ENCODE assay signal across 25 cellular contexts in genomic region chr2:173843526-173843925, GRCh38.
"Had no signal": no experiment of that assay in that cellular context is flagged by ENCODE, and none has a peak within 500 bp of the region (broad histone marks: within the 10 kb centered on the region; RNA-seq: fewer than 3 reads in every experiment).

No MANE protein-coding gene starts in this region.

- H3K36me3 Mint-ChIP-seq: mesothelial cell of epicardium; natural killer cell treated with Interleukin-12 subunit alpha and Interleukin-12 subunit beta and Interleukin-15 and Interleukin-18, amount 100 ng/mL, for 72 hours; neural progenitor cell; stimulated activated memory B cell treated with anti-CD40 and anti-IgM and Interleukin-4, amounts not matched to agents 10 μg/mL and 1 μg/mL and 100 μg/mL, for 72 hours had no signal

- H3K9me3 ChIP-seq: left ventricle myocardium inferior, mucosa of descending colon, ovary, right atrium auricular region, right lobe of liver, transverse colon, upper lobe of left lung, vagina had no signal

- H3K27me3 ChIP-seq: neural progenitor cell, ovary, right atrium auricular region, right lobe of liver, transverse colon, upper lobe of left lung, vagina had no signal

- H3K4me1 ChIP-seq: left ventricle myocardium inferior, right atrium auricular region, right lobe of liver, transverse colon, upper lobe of left lung had no signal

- H3K27ac Mint-ChIP-seq: mesothelial cell of epicardium; naive thymus-derived CD4-positive, alpha-beta T cell; natural killer cell treated with Interleukin-12 subunit alpha and Interleukin-12 subunit beta and Interleukin-15 and Interleukin-18, amount 100 ng/mL, for 72 hours; neural progenitor cell; progenitor cell of endocrine pancreas; stimulated activated memory B cell treated with anti-CD40 and anti-IgM and Interleukin-4, amounts not matched to agents 10 μg/mL and 1 μg/mL and 100 μg/mL, for 72 hours; stimulated activated naive CD8-positive, alpha-beta T cell treated with anti-CD3 and anti-CD28 coated beads, Interleukin-15, amount 100 ng/mL, for 72 hours had no signal

- H3K4me1 Mint-ChIP-seq: mesothelial cell of epicardium; stimulated activated memory B cell treated with anti-CD40 and anti-IgM and Interleukin-4, amounts not matched to agents 10 μg/mL and 1 μg/mL and 100 μg/mL, for 72 hours; stimulated activated naive CD8-positive, alpha-beta T cell treated with anti-CD3 and anti-CD28 coated beads, Interleukin-15, amount 100 ng/mL, for 72 hours had no signal

- H3K4me3 Mint-ChIP-seq: mesothelial cell of epicardium; naive thymus-derived CD4-positive, alpha-beta T cell; natural killer cell treated with Interleukin-12 subunit alpha and Interleukin-12 subunit beta and Interleukin-15 and Interleukin-18, amount 100 ng/mL, for 72 hours; neural progenitor cell; stimulated activated memory B cell treated with anti-CD40 and anti-IgM and Interleukin-4, amounts not matched to agents 10 μg/mL and 1 μg/mL and 100 μg/mL, for 72 hours; stimulated activated naive CD8-positive, alpha-beta T cell treated with anti-CD3 and anti-CD28 coated beads, Interleukin-15, amount 100 ng/mL, for 72 hours had no signal

- H3K4me3 ChIP-seq: left ventricle myocardium inferior, lung, mucosa of descending colon, neural progenitor cell, ovary, right atrium auricular region, right lobe of liver, smooth muscle cell, transverse colon, upper lobe of left lung, vagina had no signal

- DNase-seq: islet precursor cell; left ventricle myocardium inferior; mesendoderm; mucosa of descending colon; naive thymus-derived CD4-positive, alpha-beta T cell; ovary; right lobe of liver; stimulated activated CD4-positive, alpha-beta T cell treated with anti-CD3 and anti-CD28 coated beads, Interleukin-1b, Interleukin-23, amount 100 ng/mL, for 48 hours; stimulated activated CD4-positive, alpha-beta T cell treated with anti-CD3 and anti-CD28 coated beads, Interleukin-2, amount 100 ng/mL, for 48 hours; stimulated activated CD4-positive, alpha-beta T cell treated with anti-CD3 and anti-CD28 coated beads, Interleukin-4, amount 100 ng/mL, for 4 hours; stimulated activated CD8-positive, alpha-beta memory T cell treated with anti-CD3 and anti-CD28 coated beads, Interleukin-4, amount 100 ng/mL, for 48 hours; stimulated activated naive CD4-positive, alpha-beta T cell treated with Interleukin-2 at 50 U/mL for 16 hours; stimulated activated naive CD8-positive, alpha-beta T cell treated with anti-CD3 and anti-CD28 coated beads, Interleukin-15, amount 100 ng/mL, for 72 hours; substantia nigra; transverse colon; upper lobe of left lung had no signal

- H3K27ac ChIP-seq: left ventricle myocardium inferior, neural progenitor cell, ovary, right atrium auricular region, right lobe of liver, transverse colon, upper lobe of left lung, vagina had no signal

- H3K36me3 ChIP-seq: left ventricle myocardium inferior, neural progenitor cell, ovary, right atrium auricular region, right lobe of liver, transverse colon, upper lobe of left lung, vagina had no signal

- H3K9me3 Mint-ChIP-seq: natural killer cell treated with Interleukin-12 subunit alpha and Interleukin-12 subunit beta and Interleukin-15 and Interleukin-18, amount 100 ng/mL, for 72 hours; stimulated activated memory B cell treated with anti-CD40 and anti-IgM and Interleukin-4, amounts not matched to agents 10 μg/mL and 1 μg/mL and 100 μg/mL, for 72 hours; stimulated activated naive CD8-positive, alpha-beta T cell treated with anti-CD3 and anti-CD28 coated beads, Interleukin-15, amount 100 ng/mL, for 72 hours had no signal

- H3K9ac ChIP-seq: neural progenitor cell had no signal

- ATAC-seq: mucosa of descending colon; naive thymus-derived CD4-positive, alpha-beta T cell; natural killer cell treated with Interleukin-12 subunit alpha and Interleukin-12 subunit beta and Interleukin-15 and Interleukin-18, amount 100 ng/mL, for 72 hours; right lobe of liver; stimulated activated memory B cell treated with anti-CD40 and anti-IgM and Interleukin-4, amounts not matched to agents 10 μg/mL and 1 μg/mL and 100 μg/mL, for 72 hours; stimulated activated naive CD8-positive, alpha-beta T cell treated with anti-CD3 and anti-CD28 coated beads, Interleukin-15, amount 100 ng/mL, for 72 hours had no signal

- H2AFZ ChIP-seq: neural progenitor cell had no signal

- H3K4me2 ChIP-seq: neural progenitor cell, smooth muscle cell had no signal
